In genomic region chr19:51470966-51471365, GRCh38 we compare ENCODE assay signal across 1 cellular context.
TF ChIP-seq lines count a peak whose summit lies in the region.

No MANE protein-coding gene starts in this region.

TF ChIP-seq in K562, 482 proteins besides CTCF, POLR2A, EP300 and RAD21 (continued from another document and continues in another):
- TF ChIP-seq MGA (IDR thresholded peaks at IDR 0.05) (peak; percentile 55; the same call in 1 of the 2 replicates), OTX1 (CRISPR knock-in tag; IDR thresholded peaks at IDR 0.05) (no peak), FOSL1 (tag; conservative IDR thresholded peaks at IDR 0.05) (peak; percentile 82), ZNF431 (CRISPR knock-in tag; IDR thresholded peaks at IDR 0.05) (no peak), ZNF41 (CRISPR knock-in tag; conservative IDR thresholded peaks at IDR 0.05) (no peak), RAD51 (IDR thresholded peaks at IDR 0.05; ENCODE audit: borderline replicate concordance, low read depth) (peak; percentile 26; the same call in 1 of the 2 replicates), NR2C2 (CRISPR knock-in tag; IDR thresholded peaks at IDR 0.05) (no peak), NR2C2 (tag; IDR thresholded peaks at IDR 0.05) (0 out of 2 replicates have a peak, but pooled peaks have one; percentile 24), SPI1 (IDR thresholded peaks at IDR 0.05; ENCODE audit: borderline replicate concordance, low read depth, low read length) (peak; percentile 32; the same call in 1 of the 2 replicates), REST (CRISPR knock-in tag; IDR thresholded peaks at IDR 0.05; ENCODE audit: low read depth) (0 out of 2 replicates have a peak, but pooled peaks have one; percentile 31), PKNOX1 (IDR thresholded peaks at IDR 0.05) (peak; percentile 53), TCF3 (CRISPR knock-in tag; IDR thresholded peaks at IDR 0.05) (0 out of 2 replicates have a peak, but pooled peaks have one; percentile 19), FOXJ2 (tag; IDR thresholded peaks at IDR 0.05) (peak; percentile 63; the same call in 1 of the 2 replicates), ATF3 (IDR thresholded peaks at IDR 0.05) (peak; percentile 34; the same call in 1 of the 2 replicates), ATF3 (CRISPR knock-in tag; conservative IDR thresholded peaks at IDR 0.05) (no peak), ZNF280B (CRISPR knock-in tag; IDR thresholded peaks at IDR 0.05) (no peak), ELF1 (tag; IDR thresholded peaks at IDR 0.05) (no peak), RFX5 (IDR thresholded peaks at IDR 0.05; ENCODE audit: low read depth, low read length) (no peak), THRAP3 (IDR thresholded peaks at IDR 0.05; ENCODE audit: borderline replicate concordance) (no peak), HEY1 (CRISPR knock-in tag; IDR thresholded peaks at IDR 0.05; ENCODE audit: borderline replicate concordance) (0 out of 2 replicates have a peak, but pooled peaks have one; percentile 30), ZNF395 (CRISPR knock-in tag; IDR thresholded peaks at IDR 0.05) (0 out of 2 replicates have a peak, but pooled peaks have one; percentile 46), PTBP1 (IDR thresholded peaks at IDR 0.05; ENCODE audit: low read depth, low read length) (no peak), HCFC1 (IDR thresholded peaks at IDR 0.05; ENCODE audit: low read depth, low read length) (no peak), NFIX (CRISPR knock-in tag; IDR thresholded peaks at IDR 0.05; ENCODE audit: low read depth) (no peak), TAF9B (IDR thresholded peaks at IDR 0.05; ENCODE audit: partially characterized antibody) (peak; percentile 38), CEBPB (tag; IDR thresholded peaks at IDR 0.05) (peak; percentile 89), BRD4 (IDR thresholded peaks at IDR 0.05) (no peak), KLF13 (tag; IDR thresholded peaks at IDR 0.05; ENCODE audit: borderline replicate concordance, low read depth) (0 out of 2 replicates have a peak, but pooled peaks have one; percentile 22), ZNF592 (IDR thresholded peaks at IDR 0.05) (peak; percentile 68)
